29 cellular contexts compared by ENCODE assay signal in genomic region chr12:94777936-94778335, GRCh38.
"Had no signal": no experiment of that assay in that cellular context is flagged by ENCODE, and none has a peak within 500 bp of the region (broad histone marks: within the 10 kb centered on the region; RNA-seq: fewer than 3 reads in every experiment).

No MANE protein-coding gene starts in this region.

- H3K4me1 ChIP-seq: breast epithelium, uterus had no signal

- H3K36me3 ChIP-seq: breast epithelium, thoracic aorta, uterus had no signal

- H3K4me3 Mint-ChIP-seq: activated CD4-positive, alpha-beta memory T cell treated with anti-CD3 and anti-CD28 coated beads, Interleukin-2, amount 10 ng/mL, durations not matched to agents 7 days and 5 days; activated CD4-positive, alpha-beta T cell treated with anti-CD3 and anti-CD28 coated beads, Interleukin-2, amount 10 ng/mL, durations not matched to agents 7 days and 5 days; activated naive CD4-positive, alpha-beta T cell treated with anti-CD3 and anti-CD28 coated beads, Interleukin-2, amount 50 U/mL, for 24 hours; activated naive CD8-positive, alpha-beta T cell treated with anti-CD3 and anti-CD28 coated beads, Interleukin-2, amount 50 U/mL, for 24 hours; activated T-cell treated with anti-CD3 and anti-CD28 coated beads, Interleukin-2, amount 50 U/mL, for 4 hours; dendritic cell treated with granulocyte-macrophage colony-stimulating factor and Interleukin-4, amounts not matched to agents 40 ng/mL and 50 ng/mL, for 4 days; mesothelial cell of epicardium; naive thymus-derived CD8-positive, alpha-beta T cell; T-cell; type B pancreatic cell; WTC11 had no signal

- H3K27ac ChIP-seq: breast epithelium, thoracic aorta, uterus had no signal

- FAIRE-seq: keratinocyte had no signal

- H3K4me3 ChIP-seq: breast epithelium, thoracic aorta, uterus had no signal

- DNase-seq: activated CD4-positive, alpha-beta memory T cell treated with anti-CD3 and anti-CD28 coated beads, Interleukin-2, amount 10 ng/mL, durations not matched to agents 7 days and 5 days; activated CD4-positive, alpha-beta T cell treated with anti-CD3 and anti-CD28 coated beads for 1 hour; activated CD4-positive, alpha-beta T cell treated with anti-CD3 and anti-CD28 coated beads, Interleukin-2, amount 10 ng/mL, durations not matched to agents 7 days and 5 days; activated naive CD8-positive, alpha-beta T cell treated with anti-CD3 and anti-CD28 coated beads, Interleukin-2, amount 50 U/mL, for 24 hours; activated T-cell treated with anti-CD3 and anti-CD28 coated beads, Interleukin-2, amount 50 U/mL, for 4 hours; amygdala; central memory CD4-positive, alpha-beta T cell; effector memory CD4-positive, alpha-beta T cell; foreskin fibroblast; head of caudate nucleus; hippocampal formation; left cardiac atrium; left ventricle myocardium superior; mammary epithelial cell; naive thymus-derived CD8-positive, alpha-beta T cell; right cardiac atrium; stimulated activated CD4-positive, alpha-beta T cell treated with anti-CD3 and anti-CD28 coated beads, Interleukin-2, amount 100 ng/mL, for 48 hours; stimulated activated naive CD8-positive, alpha-beta T cell treated with anti-CD3 and anti-CD28 coated beads, Interleukin-15, Interleukin-2, amounts not matched to agents 100 U/mL and 50 U/mL, for 24 hours; T-cell; uterus had no signal

- H3K27me3 ChIP-seq: breast epithelium, uterus had no signal

- H3K4me1 Mint-ChIP-seq: activated CD4-positive, alpha-beta memory T cell treated with anti-CD3 and anti-CD28 coated beads, Interleukin-2, amount 10 ng/mL, durations not matched to agents 7 days and 5 days; activated CD4-positive, alpha-beta T cell treated with anti-CD3 and anti-CD28 coated beads, Interleukin-2, amount 10 ng/mL, durations not matched to agents 7 days and 5 days; activated naive CD4-positive, alpha-beta T cell treated with anti-CD3 and anti-CD28 coated beads, Interleukin-2, amount 50 U/mL, for 24 hours; activated naive CD8-positive, alpha-beta T cell treated with anti-CD3 and anti-CD28 coated beads, Interleukin-2, amount 50 U/mL, for 24 hours; T-cell had no signal

- H3K9me3 Mint-ChIP-seq: activated CD4-positive, alpha-beta memory T cell treated with anti-CD3 and anti-CD28 coated beads, Interleukin-2, amount 10 ng/mL, durations not matched to agents 7 days and 5 days; activated CD4-positive, alpha-beta T cell treated with anti-CD3 and anti-CD28 coated beads, Interleukin-2, amount 10 ng/mL, durations not matched to agents 7 days and 5 days; activated naive CD4-positive, alpha-beta T cell treated with anti-CD3 and anti-CD28 coated beads, Interleukin-2, amount 50 U/mL, for 24 hours; activated T-cell treated with anti-CD3 and anti-CD28 coated beads, Interleukin-2, amount 50 U/mL, for 4 hours; activated T-helper 2 cell treated with anti-CD3 and anti-CD28 coated beads, Interferon-gamma antibody, Interleukin-2, Interleukin-4, amounts not matched to agents 10 μg/mL and 5 μg/mL and 100 μg/mL, durations not matched to agents 14 hours and 24 hours and 36 hours; dendritic cell treated with granulocyte-macrophage colony-stimulating factor and Interleukin-4, amounts not matched to agents 40 ng/mL and 50 ng/mL, for 4 days; type B pancreatic cell had no signal

- ATAC-seq: activated naive CD8-positive, alpha-beta T cell treated with anti-CD3 and anti-CD28 coated beads, Interleukin-2, amount 50 U/mL, for 24 hours; activated T-cell treated with anti-CD3 and anti-CD28 coated beads, Interleukin-2, amount 50 U/mL, for 4 hours; left cardiac atrium; left ventricle myocardium superior; naive thymus-derived CD8-positive, alpha-beta T cell; right cardiac atrium; stimulated activated naive CD8-positive, alpha-beta T cell treated with anti-CD3 and anti-CD28 coated beads, Interleukin-15, Interleukin-2, amounts not matched to agents 100 U/mL and 50 U/mL, for 24 hours; T-cell; WTC11 had no signal

- H3K36me3 Mint-ChIP-seq: mesothelial cell of epicardium, T-cell, type B pancreatic cell, WTC11 had no signal

- H3K27ac Mint-ChIP-seq: activated CD4-positive, alpha-beta memory T cell treated with anti-CD3 and anti-CD28 coated beads, Interleukin-2, amount 10 ng/mL, durations not matched to agents 7 days and 5 days; activated CD4-positive, alpha-beta T cell treated with anti-CD3 and anti-CD28 coated beads, Interleukin-2, amount 10 ng/mL, durations not matched to agents 7 days and 5 days; activated naive CD4-positive, alpha-beta T cell treated with anti-CD3 and anti-CD28 coated beads, Interleukin-2, amount 50 U/mL, for 24 hours; activated naive CD8-positive, alpha-beta T cell treated with anti-CD3 and anti-CD28 coated beads, Interleukin-2, amount 50 U/mL, for 24 hours; activated T-helper 2 cell treated with anti-CD3 and anti-CD28 coated beads, Interferon-gamma antibody, Interleukin-2, Interleukin-4, amounts not matched to agents 10 μg/mL and 5 μg/mL and 100 μg/mL, durations not matched to agents 14 hours and 24 hours and 36 hours; dendritic cell treated with granulocyte-macrophage colony-stimulating factor and Interleukin-4, amounts not matched to agents 40 ng/mL and 50 ng/mL, for 4 days; mesothelial cell of epicardium; naive thymus-derived CD8-positive, alpha-beta T cell; T-cell; type B pancreatic cell; WTC11 had no signal

- H3K9me3 ChIP-seq: uterus had no signal
